Comparison of ENCODE assay signal across 8 cellular contexts in genomic region chr2:11746807-11747459, GRCh38. TPM values are rescaled to one million over a fixed set of nuclear protein-coding genes. Genes with fewer than 3 reads are reported as not detected.
DNase-seq lines count a peak whose midpoint lies in the region; ATAC-seq and TF ChIP-seq lines count a peak whose summit lies in the region.

No MANE protein-coding gene starts in this region.

- DNase-seq in A673 (ENCODE audit: low spot score), result peak; percentile 23
- peak; percentile 30 for DNase-seq in NCI-H2107 (lab: John Stamatoyannopoulos, UW)
- DNase-seq in adrenal gland, result peak in 2 of 7 donors; percentile 19 to 42
- DNase-seq in skeletal muscle cell (ENCODE audit: low read depth), result no peak

- H3K36me3 ChIP-seq in A673 (ENCODE audit: insufficient read depth, low read length, poor library complexity, severe bottlenecking) (no peaks in the 10 kb centered on the region), adrenal gland (replicated peaks in 1 of 2) (no peaks in the 10 kb centered on the region)

- peak; percentile 7 for ATAC-seq in GM19351 (IDR thresholded peaks at IDR 0.05; ENCODE audit: unreplicated experiment)
- ATAC-seq in GM21723 (IDR thresholded peaks at IDR 0.05; ENCODE audit: unreplicated experiment), result no peak
- ATAC-seq in GM19023 (IDR thresholded peaks at IDR 0.05; ENCODE audit: unreplicated experiment), result no peak

- TF ChIP-seq CTCF in A673 (conservative IDR thresholded peaks at IDR 0.05; ENCODE audit: low read depth, low read length), result no peak
- no peak for TF ChIP-seq CTCF in adrenal gland (IDR thresholded peaks at IDR 0.05)

- H3K27me3 ChIP-seq in A673 (replicated peaks; ENCODE audit: insufficient read depth, low read depth, low read length, poor library complexity), result no peaks in the 10 kb centered on the region
- H3K27me3 ChIP-seq in adrenal gland, result no peaks in the 10 kb centered on the region

- intact Hi-C loops in A673 (cut with micrococcal nuclease; ENCODE audit: unreplicated experiment) (no loop called here), adrenal gland (cut with DNase I) (loop anchor here in 1 of 2 donors (10.0 kb wide), 1 partner anchor 52 kb away; no protein-coding TSS in a partner anchor)

- 0 to 2% (median 1%) methylated on average over 5 to 42 of the region's 42 CpGs for WGBS in adrenal gland, 4 donors

- no peaks in the 10 kb centered on the region for H3K9me3 ChIP-seq in A673 (ENCODE audit: low read depth, low read length, poor library complexity, severe bottlenecking)
- no peaks in the 10 kb centered on the region for H3K9me3 ChIP-seq in adrenal gland (replicated peaks in 1 of 3)
- no peaks in the 10 kb centered on the region for H3K9me3 ChIP-seq in iPS-18c (ENCODE audit: control insufficient read depth, insufficient read depth, low read length)

- H3K4me1 ChIP-seq in A673 (ENCODE audit: insufficient read depth, low read length, poor library complexity, severe bottlenecking) (peaks cover 44% of the 10 kb centered on the region), adrenal gland (replicated peaks in 1 of 2) (peaks cover 14 to 32% of the 10 kb centered on the region in 2 donors)

- BruUV-seq in A673 (replicated peaks; lab: Mats Ljungman, UMichigan), result no TSS peak

- CTCF ChIA-PET in A673 (lab: Charles Lee), result interaction anchor here (0.5 to 1.2 kb wide), 3 partner anchors 21 to 269 kb away, joined by 3 to 4 read pairs (median 3); no protein-coding TSS in a partner anchor

- POLR2A ChIA-PET in A673 (lab: Charles Lee; ENCODE audit: low non-redundant PET), result interaction anchor here (0.6 kb wide), 1 partner anchor 327 kb away, joined by 7 read pairs; no protein-coding TSS in a partner anchor

- no peak for TF ChIP-seq POLR2A in adrenal gland (IDR thresholded peaks at IDR 0.05)

- H3K4me3 ChIP-seq in A673 (ENCODE audit: low read depth, low read length, poor library complexity, severe bottlenecking) (peak overlapping the region; percentile 73), adrenal gland (peak overlapping the region in 3 of 4 donors; percentile 34 to 94 (median 65)), iPS-18c (ENCODE audit: insufficient read depth, low read depth, low read length) (peak overlapping the region; percentile 63), skeletal muscle cell (ENCODE audit: low read depth, low read length) (peak overlapping the region; percentile 89)

- H3K27ac ChIP-seq in A673 (ENCODE audit: low read depth, low read length, poor library complexity, severe bottlenecking) (peak overlapping the region; percentile 65), adrenal gland (peak overlapping the region in 3 of 5 donors; percentile 75 to 90 (median 84))

RNA-seq across cellular contexts. Expression of gene LPIN1, which starts 0.5 kb away (rescaled TPM):
- 35.2 and 38.5 TPM in 2 replicates for total RNA-seq in A673 (2021)
- total RNA-seq in adrenal gland, result 10 to 100 TPM; 19.9 to 53.4 (median 36.8) TPM
- 10 to 100 TPM; 17.0 to 58.3 (median 23.3) TPM for polyA plus RNA-seq in adrenal gland
